ENCODE assay signal across 34 cellular contexts in the genomic region with DNA sequence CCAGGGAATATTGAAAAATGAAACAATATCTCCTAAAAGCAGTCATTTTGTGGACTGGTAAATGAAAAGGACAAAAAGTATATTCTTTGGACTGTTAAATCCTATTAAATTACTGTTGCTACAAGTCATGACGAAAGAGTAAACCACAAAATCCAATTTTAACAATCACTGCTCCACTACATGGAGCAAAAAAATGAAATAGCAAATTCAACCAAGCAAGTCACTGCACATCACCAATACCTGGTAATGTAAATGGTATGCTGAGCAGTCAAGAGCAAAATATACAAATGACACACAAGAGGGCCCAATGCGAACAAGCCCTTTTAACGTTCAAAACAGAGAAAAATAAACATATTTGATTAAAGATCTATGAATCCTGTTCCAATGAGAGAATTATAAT.
A peak's percentile ranks its signal among the peaks of the same experiment; 100 is the strongest.
DNase-seq lines count a peak whose midpoint lies in the region; ATAC-seq, FAIRE-seq and TF ChIP-seq lines count a peak whose summit lies in the region.
"Had no signal": no experiment of that assay in that cellular context is flagged by ENCODE, and none has a peak within 500 bp of the region (broad histone marks: within the 10 kb centered on the region; RNA-seq: fewer than 3 reads in every experiment).

No MANE protein-coding gene starts in this region.

- no peak overlapping the region for H3K4me3 Mint-ChIP-seq in astrocyte (ENCODE audit: unreplicated experiment)
- H3K4me3 Mint-ChIP-seq: activated CD8-positive, alpha-beta T cell treated with anti-CD3 and anti-CD28 coated beads for 36 hours; activated naive CD4-positive, alpha-beta T cell treated with anti-CD3 and anti-CD28 coated beads for 36 hours; activated T-helper 1 cell treated with anti-CD3 and anti-CD28 coated beads, Interleukin-12 subunit alpha, Interleukin-12 subunit beta, Interleukin-2, Interleukin-4 antibody, amounts not matched to agents 30 ng/mL and 10 ng/mL and 1 ng/mL, durations not matched to agents 14 hours and 24 hours and 36 hours; B cell; natural killer cell treated with Interleukin-12 subunit alpha and Interleukin-12 subunit beta and Interleukin-15 and Interleukin-18, amount 100 ng/mL, for 72 hours; T-helper 2 cell treated with Interferon-gamma antibody and Interleukin-4, amounts not matched to agents 5 μg/mL and 100 μg/mL, for 36 hours had no signal

- DNase-seq in SK-N-SH (no peak), astrocyte (ENCODE audit: low read depth) (peak; percentile 71), glomerular visceral epithelial cell (ENCODE audit: extremely low spot score) (peak; percentile 54), stromal cell of bone marrow (ENCODE audit: low read depth) (peak; percentile 18), HuH-7 (ENCODE audit: low spot score) (no peak), sigmoid colon (no peak), cerebellar cortex (ENCODE audit: low spot score) (no peak)
- DNase-seq: 8988T; activated CD8-positive, alpha-beta memory T cell treated with anti-CD3 and anti-CD28 coated beads, Interleukin-2, amount 50 U/mL, for 48 hours; activated CD8-positive, alpha-beta T cell treated with anti-CD3 and anti-CD28 coated beads for 36 hours; activated naive CD4-positive, alpha-beta T cell treated with anti-CD3 and anti-CD28 coated beads for 36 hours; adrenal gland; brain microvascular endothelial cell; CD4-positive, alpha-beta memory T cell; DMS153; heart left ventricle; kidney; NCI-H1417; NCI-H2029 treated with DMSO at 0.1 percent for 48 hours; NCI-H226; PC-3; Right ventricle myocardium superior; stimulated activated naive CD8-positive, alpha-beta T cell treated with anti-CD3 and anti-CD28 coated beads, Interleukin-15, Interleukin-2, amounts not matched to agents 100 U/mL and 50 U/mL, for 24 hours had no signal

- TF ChIP-seq EP300 in SK-N-SH (IDR thresholded peaks at IDR 0.05; ENCODE audit: borderline replicate concordance in 1 of 2, low read depth in 1 of 2, low read length in 1 of 2), result no peak
- no peak for TF ChIP-seq EP300 in sigmoid colon (IDR thresholded peaks at IDR 0.05)

- H3K4me3 ChIP-seq in SK-N-SH (ENCODE audit: low read depth in 2 of 2, low read length in 1 of 2), result no peak overlapping the region
- no peak overlapping the region for H3K4me3 ChIP-seq in astrocyte (ENCODE audit: insufficient read depth, low read depth, low read length)
- no peak overlapping the region for H3K4me3 ChIP-seq in sigmoid colon
- H3K4me3 ChIP-seq: adrenal gland, heart left ventricle, lung, skin epidermis, thoracic aorta had no signal

- H3K27me3 ChIP-seq in SK-N-SH (ENCODE audit: insufficient read depth) (no peaks in the 10 kb centered on the region), astrocyte (ENCODE audit: insufficient read depth, low read length) (no peaks in the 10 kb centered on the region), sigmoid colon (no peaks in the 10 kb centered on the region)
- H3K27me3 ChIP-seq: adrenal gland, brain microvascular endothelial cell, heart left ventricle had no signal

- H4K20me1 ChIP-seq in SK-N-SH (ENCODE audit: insufficient read depth), result no peaks in the 10 kb centered on the region
- H4K20me1 ChIP-seq in astrocyte (ENCODE audit: insufficient read depth, low read length), result no peaks in the 10 kb centered on the region

- H3K9me3 ChIP-seq in SK-N-SH, result no peaks in the 10 kb centered on the region
- H3K9me3 ChIP-seq in astrocyte (ENCODE audit: insufficient read depth, low read depth, low read length), result no peaks in the 10 kb centered on the region
- H3K9me3 ChIP-seq in sigmoid colon, result no peaks in the 10 kb centered on the region
- H3K9me3 ChIP-seq: adrenal gland, heart left ventricle, thoracic aorta had no signal

- CTCF ChIA-PET in SK-N-SH (lab: Yijun Ruan, JAX), result no interaction called here

- H3K36me3 Mint-ChIP-seq in astrocyte (ENCODE audit: low read depth, unreplicated experiment), result no peaks in the 10 kb centered on the region
- H3K36me3 Mint-ChIP-seq: CD4-positive, alpha-beta memory T cell; natural killer cell treated with Interleukin-12 subunit alpha and Interleukin-12 subunit beta and Interleukin-15 and Interleukin-18, amount 100 ng/mL, for 72 hours had no signal

- POLR2A ChIA-PET in SK-N-SH (lab: Yijun Ruan, JAX), result no interaction called here

- peaks cover 9% of the 10 kb centered on the region; the same call in 1 of the 2 replicates for H3K79me2 ChIP-seq in SK-N-SH (ENCODE audit: insufficient read depth)
- H3K79me2 ChIP-seq in astrocyte (ENCODE audit: insufficient read depth, low read length), result no peaks in the 10 kb centered on the region

- no peaks in the 10 kb centered on the region for H3K9me3 Mint-ChIP-seq in astrocyte (ENCODE audit: unreplicated experiment)
- H3K9me3 Mint-ChIP-seq: activated CD8-positive, alpha-beta T cell treated with anti-CD3 and anti-CD28 coated beads for 36 hours; activated naive CD4-positive, alpha-beta T cell treated with anti-CD3 and anti-CD28 coated beads for 36 hours; activated T-helper 1 cell treated with anti-CD3 and anti-CD28 coated beads, Interleukin-12 subunit alpha, Interleukin-12 subunit beta, Interleukin-2, Interleukin-4 antibody, amounts not matched to agents 30 ng/mL and 10 ng/mL and 1 ng/mL, durations not matched to agents 14 hours and 24 hours and 36 hours; natural killer cell treated with Interleukin-12 subunit alpha and Interleukin-12 subunit beta and Interleukin-15 and Interleukin-18, amount 100 ng/mL, for 72 hours; T-helper 2 cell treated with Interferon-gamma antibody and Interleukin-4, amounts not matched to agents 5 μg/mL and 100 μg/mL, for 36 hours had no signal

- peaks cover 0 to 3% of the 10 kb centered on the region in 2 experiments for H3K36me3 ChIP-seq in SK-N-SH (replicated peaks in 1 of 2; ENCODE audit: control insufficient read depth in 1 of 2, insufficient read depth in 2 of 2, low read length in 1 of 2)
- no peaks in the 10 kb centered on the region for H3K36me3 ChIP-seq in astrocyte (ENCODE audit: insufficient read depth, low read length)
- no peaks in the 10 kb centered on the region for H3K36me3 ChIP-seq in sigmoid colon
- H3K36me3 ChIP-seq: adrenal gland, brain microvascular endothelial cell, heart left ventricle, thoracic aorta had no signal

- no peaks in the 10 kb centered on the region for H3K9me2 ChIP-seq in SK-N-SH

- ATAC-seq in SK-N-SH treated with all-trans-retinoic acid at 6 μM for 48 hours, result 0 out of 3 replicates have a peak, but pooled peaks have one; percentile 25
- ATAC-seq: activated CD8-positive, alpha-beta T cell treated with anti-CD3 and anti-CD28 coated beads for 36 hours; heart left ventricle; natural killer cell treated with Interleukin-12 subunit alpha and Interleukin-12 subunit beta and Interleukin-15 and Interleukin-18, amount 100 ng/mL, for 72 hours; PC-3; stimulated activated naive CD8-positive, alpha-beta T cell treated with anti-CD3 and anti-CD28 coated beads, Interleukin-15, Interleukin-2, amounts not matched to agents 100 U/mL and 50 U/mL, for 24 hours had no signal

- H3K4me1 Mint-ChIP-seq in astrocyte (ENCODE audit: low read depth, unreplicated experiment), result peaks cover 19% of the 10 kb centered on the region
- H3K4me1 Mint-ChIP-seq: B cell; CD4-positive, alpha-beta memory T cell had no signal

- H3K4me2 ChIP-seq in SK-N-SH (no peak overlapping the region), astrocyte (ENCODE audit: low read length) (peak overlapping the region; percentile 26)
- H3K4me2 ChIP-seq: KMS-11 had no signal

- H2AFZ ChIP-seq in SK-N-SH (ENCODE audit: low read depth) (no peak overlapping the region), astrocyte (ENCODE audit: low read depth, low read length) (no peak overlapping the region)

- no peak overlapping the region for H3K27ac Mint-ChIP-seq in astrocyte (ENCODE audit: unreplicated experiment)
- H3K27ac Mint-ChIP-seq: activated CD8-positive, alpha-beta T cell treated with anti-CD3 and anti-CD28 coated beads for 36 hours; activated naive CD4-positive, alpha-beta T cell treated with anti-CD3 and anti-CD28 coated beads for 36 hours; activated T-helper 1 cell treated with anti-CD3 and anti-CD28 coated beads, Interleukin-12 subunit alpha, Interleukin-12 subunit beta, Interleukin-2, Interleukin-4 antibody, amounts not matched to agents 30 ng/mL and 10 ng/mL and 1 ng/mL, durations not matched to agents 14 hours and 24 hours and 36 hours; B cell; CD4-positive, alpha-beta memory T cell; natural killer cell treated with Interleukin-12 subunit alpha and Interleukin-12 subunit beta and Interleukin-15 and Interleukin-18, amount 100 ng/mL, for 72 hours; T-helper 2 cell treated with Interferon-gamma antibody and Interleukin-4, amounts not matched to agents 5 μg/mL and 100 μg/mL, for 36 hours had no signal

- no peak for TF ChIP-seq CTCF in SK-N-SH (IDR thresholded peaks at IDR 0.05)
- TF ChIP-seq CTCF in astrocyte (IDR thresholded peaks at IDR 0.05; ENCODE audit: insufficient read depth, low read depth, low read length), result no peak
- TF ChIP-seq CTCF in sigmoid colon (IDR thresholded peaks at IDR 0.05), result no peak

- 48% methylated on average over 3 of the region's 3 CpGs for WGBS in SK-N-SH (ENCODE audit: low lambda C conversion rate)
- 75 to 83% methylated on average over 3 of the region's 3 CpGs for whole genome bisulfite sequencing in sigmoid colon, 2 donors

- no peaks in the 10 kb centered on the region for H3F3A ChIP-seq in SK-N-SH (replicated peaks; ENCODE audit: insufficient read depth)

- intact Hi-C loops in sigmoid colon (cut with DNase I), result loop anchor here (10.0 kb wide), 1 partner anchor 264 kb away; no protein-coding TSS in a partner anchor

- FAIRE-seq in astrocyte (lab: Jason Lieb, UNC), result no peak
- FAIRE-seq: GM12892, H54, kidney had no signal

- no peak for TF ChIP-seq RAD21 in SK-N-SH (IDR thresholded peaks at IDR 0.05; ENCODE audit: low read length)

- no peak for TF ChIP-seq POLR2A in sigmoid colon (IDR thresholded peaks at IDR 0.05)

- H3K27ac ChIP-seq in SK-N-SH (ENCODE audit: low read depth in 2 of 2, low read length in 1 of 2) (no peak overlapping the region; a peak in 1 of 4 replicates), astrocyte (ENCODE audit: low read depth, low read length) (no peak overlapping the region), sigmoid colon (no peak overlapping the region)
- H3K27ac ChIP-seq: adrenal gland, brain microvascular endothelial cell, heart left ventricle, KMS-11, skin epidermis, thoracic aorta had no signal

- H3K9ac ChIP-seq in SK-N-SH, result no peak overlapping the region
- no peak overlapping the region for H3K9ac ChIP-seq in astrocyte (ENCODE audit: low read length)
- H3K9ac ChIP-seq: KMS-11 had no signal

- H3K4me1 ChIP-seq in SK-N-SH (ENCODE audit: control insufficient read depth in 1 of 2, insufficient read depth in 2 of 2, low read depth in 1 of 2, low read length in 1 of 2) (peaks cover 4 to 6% of the 10 kb centered on the region in 2 experiments; a peak in 3 of 4 replicates), astrocyte (ENCODE audit: insufficient read depth, low read length) (no peaks in the 10 kb centered on the region), sigmoid colon (no peaks in the 10 kb centered on the region)
- H3K4me1 ChIP-seq: adrenal gland, heart left ventricle had no signal

- H3K27me3 Mint-ChIP-seq in astrocyte (ENCODE audit: low read depth, unreplicated experiment), result no peaks in the 10 kb centered on the region
- H3K27me3 Mint-ChIP-seq: activated CD8-positive, alpha-beta T cell treated with anti-CD3 and anti-CD28 coated beads for 36 hours; B cell; CD4-positive, alpha-beta memory T cell had no signal

TF ChIP-seq in SK-N-SH treated with all-trans-retinoic acid at 6 μM for 48 hours, 23 proteins besides CTCF, POLR2A, EP300 and RAD21 (continues in another document):
- no peak for TF ChIP-seq ZNF8 (CRISPR knock-in tag; IDR thresholded peaks at IDR 0.05)

TF ChIP-seq in SK-N-SH, 30 proteins besides CTCF, POLR2A, EP300 and RAD21 (continues in another document):
- no peak for TF ChIP-seq YY1 (IDR thresholded peaks at IDR 0.05; ENCODE audit: low read depth)

Comparison
In these comparisons a context has a peak if more than half of its experiments do, and no peak if none do; other contexts are left out.
1. DNase-seq: peak in astrocyte (single experiment), glomerular visceral epithelial cell (single experiment) and stromal cell of bone marrow (single experiment); none in SK-N-SH (single experiment), HuH-7 (single experiment), sigmoid colon (single experiment) and cerebellar cortex (single experiment).